Comparison of ENCODE assay signal across 22 cellular contexts in the genomic region with DNA sequence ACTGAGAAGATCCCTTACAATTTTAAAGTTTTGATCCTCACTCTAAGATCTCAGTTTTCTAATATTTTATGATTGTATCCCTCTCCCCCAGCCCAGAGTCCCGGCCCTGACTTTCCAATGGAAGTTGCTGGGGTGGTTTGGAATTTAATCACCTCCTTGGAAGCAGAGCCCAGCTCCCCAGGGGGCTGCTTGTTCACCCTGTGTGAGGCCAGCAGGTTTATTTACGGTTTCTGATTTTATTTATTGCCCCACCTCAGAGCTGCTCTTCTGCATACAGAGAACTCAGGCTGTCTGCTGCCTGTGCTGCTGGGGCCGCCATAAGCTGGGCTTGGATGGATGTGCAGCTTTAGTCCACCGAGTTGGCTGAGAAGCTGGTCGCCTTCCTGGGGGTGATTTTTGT.
"Had no signal": no experiment of that assay in that cellular context is flagged by ENCODE, and none has a peak within 500 bp of the region (broad histone marks: within the 10 kb centered on the region; RNA-seq: fewer than 3 reads in every experiment).

No MANE protein-coding gene starts in this region.

- H3K4me3 ChIP-seq: coronary artery, esophagus squamous epithelium, lower lobe of right lung, right lobe of liver, thoracic aorta, tibial nerve, upper lobe of left lung had no signal

- H3K4me3 Mint-ChIP-seq: effector memory CD8-positive, alpha-beta T cell; natural killer cell; neural crest cell; stimulated activated naive B cell treated with anti-CD40 and anti-IgM and Interleukin-4, amounts not matched to agents 10 μg/mL and 1 μg/mL and 100 μg/mL, for 72 hours; stimulated activated naive CD8-positive, alpha-beta T cell treated with anti-CD3 and anti-CD28 coated beads, Interleukin-15, Interleukin-2, amounts not matched to agents 100 ng/mL and 50 ng/mL, for 24 hours had no signal

- H3K27ac ChIP-seq: coronary artery, esophagus squamous epithelium, lower lobe of right lung, neutrophil, parathyroid adenoma, right lobe of liver, thoracic aorta, tibial nerve, upper lobe of left lung had no signal

- H3K27me3 ChIP-seq: right lobe of liver, upper lobe of left lung had no signal

- H3K9me3 ChIP-seq: esophagus squamous epithelium, lower lobe of right lung, neutrophil, right lobe of liver, thoracic aorta, upper lobe of left lung had no signal

- H3K4me1 Mint-ChIP-seq: neural crest cell had no signal

- H3K4me1 ChIP-seq: lower lobe of right lung, parathyroid adenoma, upper lobe of left lung had no signal

- ATAC-seq: effector memory CD8-positive, alpha-beta T cell; lower lobe of right lung; natural killer cell; right lobe of liver; stimulated activated naive B cell treated with anti-CD40 and anti-IgM and Interleukin-4, amounts not matched to agents 10 μg/mL and 1 μg/mL and 100 μg/mL, for 72 hours had no signal

- DNase-seq: effector memory CD8-positive, alpha-beta T cell; erythroblast; esophagus squamous epithelium; foreskin melanocyte; hypothalamus; left ventricle myocardium superior; lower lobe of right lung; natural killer cell; right lobe of liver; small intestine; stimulated activated CD4-positive, alpha-beta T cell treated with anti-CD3 and anti-CD28 coated beads, Interleukin-15, amount 100 ng/mL, for 24 hours; stimulated activated CD4-positive, alpha-beta T cell treated with anti-CD3 and anti-CD28 coated beads, Interleukin-2, amount 100 ng/mL, for 48 hours; stimulated activated naive B cell treated with anti-CD40 and anti-IgM and Interleukin-4, amounts not matched to agents 10 μg/mL and 1 μg/mL and 100 μg/mL, for 72 hours; upper lobe of left lung had no signal

- H3K36me3 ChIP-seq: esophagus squamous epithelium, lower lobe of right lung, neutrophil, right lobe of liver, thoracic aorta, tibial nerve, upper lobe of left lung had no signal

- H3K27ac Mint-ChIP-seq: effector memory CD8-positive, alpha-beta T cell; natural killer cell; progenitor cell of endocrine pancreas; stimulated activated naive B cell treated with anti-CD40 and anti-IgM and Interleukin-4, amounts not matched to agents 10 μg/mL and 1 μg/mL and 100 μg/mL, for 72 hours; stimulated activated naive CD8-positive, alpha-beta T cell treated with anti-CD3 and anti-CD28 coated beads, Interleukin-15, Interleukin-2, amounts not matched to agents 100 ng/mL and 50 ng/mL, for 24 hours had no signal

- H3K36me3 Mint-ChIP-seq: natural killer cell; stimulated activated naive B cell treated with anti-CD40 and anti-IgM and Interleukin-4, amounts not matched to agents 10 μg/mL and 1 μg/mL and 100 μg/mL, for 72 hours had no signal

- H3K9me3 Mint-ChIP-seq: natural killer cell, neural crest cell had no signal
